Comparison of ENCODE assay signal across 16 cellular contexts in the genomic region with DNA sequence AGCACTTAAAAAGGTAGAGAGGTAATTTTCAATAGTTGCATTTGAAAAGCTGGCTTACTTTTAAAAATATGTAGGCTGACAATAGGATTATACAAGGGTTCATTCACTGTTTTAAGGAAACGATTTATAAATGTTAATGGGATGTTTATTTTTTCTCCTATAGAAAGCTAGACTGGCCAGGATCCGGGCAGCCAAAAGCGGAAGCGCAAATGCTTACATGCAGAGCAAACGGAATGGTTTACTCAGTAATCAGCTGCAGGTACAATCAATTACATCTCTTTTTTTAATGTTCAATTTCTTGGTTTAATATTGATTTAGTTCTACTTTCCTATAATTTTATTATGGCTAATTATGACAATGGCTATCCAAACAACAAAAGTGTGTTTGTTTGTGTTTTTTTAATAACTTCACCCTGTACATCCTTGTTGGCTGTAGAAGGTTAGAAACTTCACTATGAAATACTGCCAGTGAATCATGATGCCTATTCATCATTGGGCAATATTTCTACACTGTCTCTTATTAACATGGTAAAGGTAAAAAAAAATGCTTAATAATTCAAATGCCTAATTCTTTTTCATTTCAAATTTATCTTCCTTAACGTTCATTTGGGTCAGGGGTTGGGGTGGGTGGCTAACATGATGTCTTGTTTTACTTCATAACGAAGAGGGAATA.
DNase-seq lines count a peak whose midpoint lies in the region; ATAC-seq, FAIRE-seq and TF ChIP-seq lines count a peak whose summit lies in the region.
"Had no signal": no experiment of that assay in that cellular context is flagged by ENCODE, and none has a peak within 500 bp of the region (broad histone marks: within the 10 kb centered on the region; RNA-seq: fewer than 3 reads in every experiment).

No MANE protein-coding gene starts in this region.

- peak overlapping the region; percentile 36 for H2AFZ ChIP-seq in ACC112 (ENCODE audit: low read length, unreplicated experiment)

- no peak overlapping the region; the same call in 1 of the 2 replicates for H3K4me3 ChIP-seq in ACC112 (ENCODE audit: low read depth, low read length)
- H3K4me3 ChIP-seq in small intestine (ENCODE audit: low read depth in 1 of 2, low read length in 2 of 2) = no peak overlapping the region
- no peak overlapping the region for H3K4me3 ChIP-seq in lower lobe of right lung
- H3K4me3 ChIP-seq in sigmoid colon = no peak overlapping the region
- H3K4me3 ChIP-seq: A549 had no signal

- no peaks in the 10 kb centered on the region for H3K9me3 ChIP-seq in small intestine (ENCODE audit: control insufficient read depth, low read depth)
- no peaks in the 10 kb centered on the region for H3K9me3 ChIP-seq in lower lobe of right lung
- no peaks in the 10 kb centered on the region for H3K9me3 ChIP-seq in sigmoid colon
- H3K9me3 ChIP-seq: A549, heart left ventricle, SJCRH30 had no signal

- intact Hi-C loops in lower lobe of right lung (cut with DNase I) (no loop called here), sigmoid colon (cut with DNase I) (loop anchor here (5.0 kb wide), 1 partner anchor 116 kb away; the partner anchor contains the start of gene TSPAN12), cardiac septum (cut with DNase I) (no loop called here)

- TF ChIP-seq POLR2A in sigmoid colon (IDR thresholded peaks at IDR 0.05) = no peak

- WGBS in small intestine, 3 donors = 35 to 56% (median 39%) methylated on average over 7 of the region's 7 CpGs
- 47 to 70% methylated on average over 7 of the region's 7 CpGs for WGBS in sigmoid colon, 2 donors

- TF ChIP-seq EP300 in sigmoid colon (IDR thresholded peaks at IDR 0.05) = no peak

- no peak for ATAC-seq in lower lobe of right lung
- ATAC-seq: heart left ventricle, T-helper 17 cell had no signal

- no peaks in the 10 kb centered on the region for H3K4me1 ChIP-seq in ACC112 (ENCODE audit: control insufficient read depth, insufficient read depth, low read length, unreplicated experiment)
- no peaks in the 10 kb centered on the region for H3K4me1 ChIP-seq in small intestine (ENCODE audit: control insufficient read depth in 2 of 2, insufficient read depth in 1 of 2, low read depth in 1 of 2, low read length in 1 of 2)
- no peaks in the 10 kb centered on the region for H3K4me1 ChIP-seq in lower lobe of right lung
- H3K4me1 ChIP-seq in sigmoid colon = peaks cover 0 to 23% (median 5%) of the 10 kb centered on the region in 4 donors
- H3K4me1 ChIP-seq: A549, heart left ventricle had no signal

- TF ChIP-seq CTCF in lower lobe of right lung (IDR thresholded peaks at IDR 0.05) (no peak), sigmoid colon (IDR thresholded peaks at IDR 0.05) (no peak)

- H3K36me3 ChIP-seq in ACC112 (ENCODE audit: insufficient read depth, low read length) = no peaks in the 10 kb centered on the region
- H3K36me3 ChIP-seq in small intestine (ENCODE audit: control insufficient read depth in 2 of 2, insufficient read depth in 2 of 2, low read length in 2 of 2) = no peaks in the 10 kb centered on the region
- H3K36me3 ChIP-seq in lower lobe of right lung = no peaks in the 10 kb centered on the region
- H3K36me3 ChIP-seq in sigmoid colon = no peaks in the 10 kb centered on the region
- H3K36me3 ChIP-seq: heart left ventricle, SJCRH30 had no signal

- no peaks in the 10 kb centered on the region for H3K79me2 ChIP-seq in ACC112 (ENCODE audit: control insufficient read depth, insufficient read depth, low read length, unreplicated experiment)

- DNase-seq in HPDE6-E6E7 (ENCODE audit: extremely low spot score) = peak; percentile 8
- DNase-seq in NCI-H2196 (lab: John Stamatoyannopoulos, UW; ENCODE audit: unreplicated experiment) = peak; percentile 37
- peak; percentile 9 for DNase-seq in dermis blood vessel endothelial cell
- DNase-seq in small intestine = no peak
- DNase-seq in lower lobe of right lung = no peak
- no peak for DNase-seq in sigmoid colon
- DNase-seq in cardiac septum (ENCODE audit: low spot score) = no peak
- DNase-seq: activated B cell treated with CpG ODN at 0.5 μM for 24 hours; activated naive CD8-positive, alpha-beta T cell treated with anti-CD3 and anti-CD28 coated beads, Interleukin-2, amount 10 ng/mL, durations not matched to agents 7 days and 5 days; heart left ventricle; kidney; T-helper 17 cell; trophoblast cell had no signal

- FAIRE-seq in small intestine (lab: Jason Lieb, UNC) = no peak
- FAIRE-seq: A549, kidney had no signal

- H3K27ac ChIP-seq in ACC112 (ENCODE audit: low read depth, low read length) = no peak overlapping the region
- no peak overlapping the region for H3K27ac ChIP-seq in small intestine (ENCODE audit: low read depth in 1 of 2, low read length in 1 of 2)
- no peak overlapping the region for H3K27ac ChIP-seq in lower lobe of right lung
- H3K27ac ChIP-seq in sigmoid colon = peak overlapping the region in 2 of 4 donors; percentile 4 to 54
- H3K27ac ChIP-seq: A549, SJCRH30 had no signal

- H3K27me3 ChIP-seq in ACC112 (ENCODE audit: insufficient read depth, low read length) (no peaks in the 10 kb centered on the region), small intestine (ENCODE audit: control insufficient read depth in 2 of 2, insufficient read depth in 2 of 2, low read length in 2 of 2) (no peaks in the 10 kb centered on the region), lower lobe of right lung (ENCODE audit: low read depth) (no peaks in the 10 kb centered on the region), sigmoid colon (no peaks in the 10 kb centered on the region)
- H3K27me3 ChIP-seq: heart left ventricle, SJCRH30 had no signal

Comparison
In these comparisons a context has a peak if more than half of its experiments do, and no peak if none do; other contexts are left out.
1. DNase-seq: peak in HPDE6-E6E7 (single experiment), NCI-H2196 (single experiment) and dermis blood vessel endothelial cell (single experiment); none in small intestine (single experiment), lower lobe of right lung (single experiment), sigmoid colon (single experiment) and cardiac septum (single experiment).